In the genomic region with DNA sequence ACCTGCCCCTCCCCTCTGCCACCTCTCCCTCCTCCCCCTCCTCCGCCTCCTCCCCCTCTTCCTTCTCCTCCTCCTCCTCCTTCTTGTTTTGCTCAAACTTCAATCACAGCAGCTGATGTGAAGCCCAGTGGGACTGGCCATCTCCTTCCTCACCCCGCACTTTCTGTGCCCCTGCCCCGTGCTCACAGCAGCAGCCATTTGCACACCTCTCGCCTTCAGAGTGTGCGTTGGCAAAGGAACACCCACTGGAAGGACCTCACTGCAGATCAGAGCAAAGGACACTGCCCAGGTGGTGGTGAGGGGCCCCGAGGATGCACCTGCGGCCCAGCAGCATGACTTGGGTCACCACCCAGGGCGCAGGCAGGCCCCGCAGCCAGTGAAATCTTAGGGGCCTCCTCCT, we compare ENCODE assay signal across 17 cellular contexts.
A peak's percentile ranks its signal among the peaks of the same experiment; 100 is the strongest.
DNase-seq lines count a peak whose midpoint lies in the region; ATAC-seq and TF ChIP-seq lines count a peak whose summit lies in the region.
"Had no signal": no experiment of that assay in that cellular context is flagged by ENCODE, and none has a peak within 500 bp of the region (broad histone marks: within the 10 kb centered on the region; RNA-seq: fewer than 3 reads in every experiment).

No MANE protein-coding gene starts in this region.

- H3K9ac ChIP-seq in endodermal cell (ENCODE audit: extremely low read depth, low read length, poor library complexity, severe bottlenecking), result no peak overlapping the region

- no peak for ATAC-seq in memory B cell (ENCODE audit: low read depth)
- ATAC-seq in upper lobe of right lung, result no peak

- DNase-seq in activated effector memory CD4-positive, alpha-beta T cell treated with anti-CD3 and anti-CD28 coated beads, Interleukin-2, amount 50 U/mL, for 16 hours, result peak; percentile 28
- DNase-seq in activated effector memory CD4-positive, alpha-beta T cell treated with Interleukin-2 at 50 U/mL for 16 hours, result no peak
- DNase-seq in endodermal cell (peak; percentile 54), memory B cell (ENCODE audit: low spot score in 2 of 2) (no peak), upper lobe of right lung (peak; percentile 29), type B pancreatic cell (ENCODE audit: extremely low spot score, unreplicated experiment) (no peak), medulla oblongata (ENCODE audit: extremely low spot score) (no peak)
- no peak for DNase-seq in activated T-cell treated with anti-CD3 and anti-CD28 coated beads, Interleukin-2, amount 50 U/mL, for 1 hour
- DNase-seq: AML-193; C1 segment of cervical spinal cord; CD4-positive, alpha-beta memory T cell; DND-41; GDM1; HCEC 1CT; HFFc6 had no signal

- no peak overlapping the region for H3K27ac ChIP-seq in endodermal cell (ENCODE audit: low read depth, low read length)
- H3K27ac ChIP-seq in upper lobe of right lung, result no peak overlapping the region
- H3K27ac ChIP-seq: 22Rv1, HL-60 had no signal

- intact Hi-C loops in upper lobe of right lung (cut with DNase I), result no loop called here

- H3K27me3 Mint-ChIP-seq in endodermal cell (ENCODE audit: insufficient read depth), result peaks cover 18% of the 10 kb centered on the region
- H3K27me3 Mint-ChIP-seq in memory B cell, result peaks cover 2% of the 10 kb centered on the region
- H3K27me3 Mint-ChIP-seq in type B pancreatic cell, result peaks cover 61% of the 10 kb centered on the region

- H3K36me3 Mint-ChIP-seq in endodermal cell (ENCODE audit: low read depth), result no peaks in the 10 kb centered on the region
- H3K36me3 Mint-ChIP-seq in memory B cell, result no peaks in the 10 kb centered on the region
- no peaks in the 10 kb centered on the region for H3K36me3 Mint-ChIP-seq in type B pancreatic cell
- H3K36me3 Mint-ChIP-seq: CD4-positive, alpha-beta memory T cell had no signal

- no peaks in the 10 kb centered on the region for H3K36me3 ChIP-seq in endodermal cell (ENCODE audit: control insufficient read depth, insufficient read depth, low read length)
- H3K36me3 ChIP-seq in upper lobe of right lung, result no peaks in the 10 kb centered on the region

- no peaks in the 10 kb centered on the region for H3K27me3 ChIP-seq in endodermal cell (ENCODE audit: control insufficient read depth, insufficient read depth, low read length, poor library complexity, severe bottlenecking)
- H3K27me3 ChIP-seq in upper lobe of right lung, result peaks cover 20% of the 10 kb centered on the region

- TF ChIP-seq CTCF in endodermal cell (conservative IDR thresholded peaks at IDR 0.05), result no peak
- TF ChIP-seq CTCF in upper lobe of right lung (IDR thresholded peaks at IDR 0.05), result no peak
- TF ChIP-seq CTCF in type B pancreatic cell (conservative IDR thresholded peaks at IDR 0.05), result no peak

- no peak overlapping the region for H3K27ac Mint-ChIP-seq in endodermal cell
- H3K27ac Mint-ChIP-seq in memory B cell, result no peak overlapping the region
- no peak overlapping the region for H3K27ac Mint-ChIP-seq in type B pancreatic cell
- H3K27ac Mint-ChIP-seq: CD4-positive, alpha-beta memory T cell; HFFc6 had no signal

- H3K4me1 Mint-ChIP-seq in endodermal cell, result peaks cover 12% of the 10 kb centered on the region
- H3K4me1 Mint-ChIP-seq in memory B cell, result no peaks in the 10 kb centered on the region
- peaks cover 20% of the 10 kb centered on the region for H3K4me1 Mint-ChIP-seq in type B pancreatic cell (ENCODE audit: unreplicated experiment)

- H3K4me3 ChIP-seq in endodermal cell (ENCODE audit: low read length) (no peak overlapping the region), upper lobe of right lung (no peak overlapping the region)

- no peaks in the 10 kb centered on the region for H3K4me1 ChIP-seq in endodermal cell (ENCODE audit: control insufficient read depth, insufficient read depth, low read length)
- H3K4me1 ChIP-seq in upper lobe of right lung, result no peaks in the 10 kb centered on the region

- H3K4me3 Mint-ChIP-seq in endodermal cell, result no peak overlapping the region
- H3K4me3 Mint-ChIP-seq in memory B cell, result peak overlapping the region; percentile 13
- H3K4me3 Mint-ChIP-seq in type B pancreatic cell, result no peak overlapping the region
- H3K4me3 Mint-ChIP-seq: CD4-positive, alpha-beta memory T cell; HFFc6 had no signal

- 84 to 86% methylated on average over 8 to 9 of the region's 9 CpGs for WGBS in endodermal cell (ENCODE audit: insufficient coverage in 1 of 2, insufficient read length in 1 of 2), 2 experiments

- H3K9me3 ChIP-seq in endodermal cell (ENCODE audit: control insufficient read depth, low read length), result no peaks in the 10 kb centered on the region
- no peaks in the 10 kb centered on the region for H3K9me3 ChIP-seq in upper lobe of right lung

- H3K9me3 Mint-ChIP-seq in endodermal cell, result no peaks in the 10 kb centered on the region
- H3K9me3 Mint-ChIP-seq in memory B cell, result peaks cover 2% of the 10 kb centered on the region
- no peaks in the 10 kb centered on the region for H3K9me3 Mint-ChIP-seq in type B pancreatic cell

Comparison
In these comparisons a context has a peak if more than half of its experiments do, and no peak if none do; other contexts are left out.
1. DNase-seq: peak in activated effector memory CD4-positive, alpha-beta T cell treated with anti-CD3 and anti-CD28 coated beads, Interleukin-2, amount 50 U/mL, for 16 hours (single experiment), endodermal cell (single experiment) and upper lobe of right lung (single experiment); none in activated effector memory CD4-positive, alpha-beta T cell treated with Interleukin-2 at 50 U/mL for 16 hours (single experiment), memory B cell (0 of 2), type B pancreatic cell (single experiment), medulla oblongata (single experiment) and activated T-cell treated with anti-CD3 and anti-CD28 coated beads, Interleukin-2, amount 50 U/mL, for 1 hour (single experiment).